ENCODE assay signal across 8 cellular contexts in the genomic region with DNA sequence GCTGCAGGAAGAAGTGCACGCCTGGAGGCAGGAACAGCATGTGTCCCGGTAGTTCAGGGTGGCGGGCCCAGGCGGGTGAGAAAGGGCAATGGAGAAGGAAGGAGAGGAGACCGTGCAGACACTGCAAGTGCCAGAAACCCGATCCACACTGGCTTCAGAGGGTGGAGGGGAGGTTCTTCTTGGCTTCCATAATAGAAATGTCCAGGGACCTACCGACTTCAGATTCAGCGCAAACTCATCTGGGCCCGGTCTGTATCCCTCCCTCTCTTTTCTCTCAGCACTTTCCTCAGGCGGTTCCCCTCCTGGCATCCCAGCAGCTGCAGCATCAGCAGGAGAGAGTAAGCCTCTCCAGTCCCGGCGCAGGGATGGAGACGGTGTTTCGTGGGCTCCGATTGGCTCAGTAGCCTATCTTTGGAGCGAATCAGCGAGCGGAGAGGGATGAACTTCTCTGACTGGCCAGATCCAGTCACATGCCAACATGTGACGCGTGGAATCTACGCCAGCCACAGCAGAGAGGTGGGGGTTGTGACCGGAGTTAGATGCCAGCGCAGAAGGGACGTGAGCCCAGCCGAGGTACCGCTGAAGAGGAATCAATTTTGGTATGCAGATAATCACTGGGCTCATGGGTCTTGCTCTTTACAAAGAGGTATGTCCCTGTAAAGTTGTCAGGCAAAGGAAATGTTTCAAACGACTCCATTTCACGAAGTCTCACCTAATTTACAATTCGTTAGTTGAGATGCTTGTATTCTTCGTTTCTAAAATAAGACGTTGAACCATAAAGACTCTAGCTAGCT. TPM values are rescaled to one million over a fixed set of nuclear protein-coding genes. Genes with fewer than 3 reads are reported as not detected.
A peak's percentile ranks its signal among the peaks of the same experiment; 100 is the strongest.
DNase-seq lines count a peak whose midpoint lies in the region; ATAC-seq and TF ChIP-seq lines count a peak whose summit lies in the region.

No MANE protein-coding gene starts in this region.

- H3K79me2 ChIP-seq in osteoblast (ENCODE audit: insufficient read depth, low read length): peaks cover 32% of the 10 kb centered on the region

- ATAC-seq in HG02642 (IDR thresholded peaks at IDR 0.05; ENCODE audit: poor library complexity, unreplicated experiment) (peak; percentile 84), thoracic aorta (ENCODE audit: insufficient number of reproducible peaks, low FRiP score, low read depth) (peak; percentile 97)

- H3K9me3 Mint-ChIP-seq in activated naive CD8-positive, alpha-beta T cell treated with anti-CD3 and anti-CD28 coated beads for 36 hours: no peaks in the 10 kb centered on the region

- peak overlapping the region; percentile 93 for H2AFZ ChIP-seq in osteoblast (ENCODE audit: low read length)

- H3K27me3 Mint-ChIP-seq in activated naive CD8-positive, alpha-beta T cell treated with anti-CD3 and anti-CD28 coated beads for 36 hours: no peaks in the 10 kb centered on the region

- DNase-seq in NCI-H1105 (lab: John Stamatoyannopoulos, UW) (peak; percentile 97), SKM-1 (lab: John Stamatoyannopoulos, UW; ENCODE audit: unreplicated experiment) (peak; percentile 77), head of caudate nucleus (peak; percentile 89 to 98 (median 96)), osteoblast (ENCODE audit: insufficient read length, low spot score, missing footprints) (peak; percentile 98), thoracic aorta (ENCODE audit: low spot score) (peak; percentile 87)
- peak; percentile 88 for DNase-seq in activated naive CD8-positive, alpha-beta T cell treated with anti-CD3 and anti-CD28 coated beads for 36 hours

- peaks cover 4% of the 10 kb centered on the region for H3K36me3 Mint-ChIP-seq in activated naive CD8-positive, alpha-beta T cell treated with anti-CD3 and anti-CD28 coated beads for 36 hours

- H3K4me1 Mint-ChIP-seq in activated naive CD8-positive, alpha-beta T cell treated with anti-CD3 and anti-CD28 coated beads for 36 hours: peaks cover 34% of the 10 kb centered on the region

- peaks cover 32% of the 10 kb centered on the region for H3K4me1 ChIP-seq in osteoblast (ENCODE audit: insufficient read depth, low read length)
- H3K4me1 ChIP-seq in thoracic aorta (ENCODE audit: control insufficient read depth in 1 of 2, low read depth in 2 of 2): peaks cover 18 to 28% of the 10 kb centered on the region in 2 donors

- H3K36me3 ChIP-seq in osteoblast (ENCODE audit: insufficient read depth, low read length) (no peaks in the 10 kb centered on the region), thoracic aorta (no peaks in the 10 kb centered on the region)

- peak; percentile 73 for TF ChIP-seq POLR2A in GM10847 (IDR thresholded peaks at IDR 0.05; ENCODE audit: extremely low read depth, insufficient read length)

- H3K27ac ChIP-seq in osteoblast (ENCODE audit: low read depth, low read length) (peak overlapping the region; percentile 56), thoracic aorta (peak overlapping the region; percentile 72 to 84)

- peak overlapping the region; percentile 91 for H3K4me3 Mint-ChIP-seq in activated naive CD8-positive, alpha-beta T cell treated with anti-CD3 and anti-CD28 coated beads for 36 hours

- H3K9me3 ChIP-seq in osteoblast (ENCODE audit: low read depth, low read length): no peaks in the 10 kb centered on the region
- no peaks in the 10 kb centered on the region for H3K9me3 ChIP-seq in thoracic aorta

- H3K27ac Mint-ChIP-seq in activated naive CD8-positive, alpha-beta T cell treated with anti-CD3 and anti-CD28 coated beads for 36 hours: peak overlapping the region; percentile 88

- peak overlapping the region; percentile 86 for H3K4me2 ChIP-seq in osteoblast (ENCODE audit: insufficient read depth, low read length)

- TF ChIP-seq CTCF in osteoblast (IDR thresholded peaks at IDR 0.05; ENCODE audit: extremely low read depth, low read depth, low read length) (no peak), thoracic aorta (IDR thresholded peaks at IDR 0.05) (no peak)

- H3K27me3 ChIP-seq in osteoblast (ENCODE audit: insufficient read depth, low read length) (no peaks in the 10 kb centered on the region), thoracic aorta (replicated peaks; ENCODE audit: insufficient read depth) (no peaks in the 10 kb centered on the region)

- intact Hi-C loops in head of caudate nucleus (cut with DNase I): no loop called here

- H4K20me1 ChIP-seq in osteoblast (ENCODE audit: insufficient read depth, low read length): no peaks in the 10 kb centered on the region

- peak overlapping the region; percentile 78 for H3K4me3 ChIP-seq in osteoblast (ENCODE audit: insufficient read depth, low read length)
- H3K4me3 ChIP-seq in thoracic aorta: peak overlapping the region; percentile 76

RNA-seq across cellular contexts. Expression of a gene that starts 1.9 kb away (rescaled TPM):
- 10 to 100 TPM; 56.7 to 60.5 TPM for total RNA-seq in activated naive CD8-positive, alpha-beta T cell treated with anti-CD3 and anti-CD28 coated beads for 36 hours
- 23.9 and 25.6 TPM in 2 replicates for total RNA-seq in osteoblast
- total RNA-seq in thoracic aorta: 10 to 100 TPM; 21.3 to 26.9 TPM

Comparison
In these comparisons a context has a peak if more than half of its experiments do, and no peak if none do; other contexts are left out.
1. Peak in every context shown above with its lines: DNase-seq, ATAC-seq, H3K4me3 ChIP-seq and H3K27ac ChIP-seq.